In the genomic region with DNA sequence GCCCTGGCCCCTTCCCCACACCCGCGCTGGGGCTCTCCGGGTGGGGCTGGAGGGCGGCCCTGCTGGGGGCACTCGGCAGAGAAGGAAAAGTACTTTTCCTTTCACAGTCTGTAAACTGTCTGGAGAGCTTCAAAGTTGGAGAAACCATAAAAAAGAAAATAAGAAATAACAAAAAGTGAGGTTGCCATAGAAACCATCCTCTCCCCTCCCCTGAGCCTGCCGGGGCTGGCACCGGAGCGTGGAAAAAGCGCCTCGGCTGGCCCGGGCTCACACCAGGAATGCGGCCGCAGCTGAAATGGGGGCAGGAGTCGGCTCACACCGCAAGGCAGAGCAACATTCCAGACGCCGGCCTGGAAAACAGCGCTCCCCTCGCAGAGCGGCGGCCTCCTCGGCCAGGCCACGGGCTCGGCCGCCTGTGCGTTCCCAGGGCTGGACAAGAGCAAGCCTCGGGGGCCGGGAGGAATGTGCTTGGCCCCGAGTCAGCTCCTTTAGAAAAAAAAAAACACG, we compare ENCODE assay signal across 2 cellular contexts.
TF ChIP-seq lines count a peak whose summit lies in the region.

No MANE protein-coding gene starts in this region.

TF ChIP-seq in SK-N-SH treated with all-trans-retinoic acid at 6 μM for 48 hours, 23 proteins besides CTCF, POLR2A, EP300 and RAD21 (continued from another document):
- TF ChIP-seq, protein P1, sequence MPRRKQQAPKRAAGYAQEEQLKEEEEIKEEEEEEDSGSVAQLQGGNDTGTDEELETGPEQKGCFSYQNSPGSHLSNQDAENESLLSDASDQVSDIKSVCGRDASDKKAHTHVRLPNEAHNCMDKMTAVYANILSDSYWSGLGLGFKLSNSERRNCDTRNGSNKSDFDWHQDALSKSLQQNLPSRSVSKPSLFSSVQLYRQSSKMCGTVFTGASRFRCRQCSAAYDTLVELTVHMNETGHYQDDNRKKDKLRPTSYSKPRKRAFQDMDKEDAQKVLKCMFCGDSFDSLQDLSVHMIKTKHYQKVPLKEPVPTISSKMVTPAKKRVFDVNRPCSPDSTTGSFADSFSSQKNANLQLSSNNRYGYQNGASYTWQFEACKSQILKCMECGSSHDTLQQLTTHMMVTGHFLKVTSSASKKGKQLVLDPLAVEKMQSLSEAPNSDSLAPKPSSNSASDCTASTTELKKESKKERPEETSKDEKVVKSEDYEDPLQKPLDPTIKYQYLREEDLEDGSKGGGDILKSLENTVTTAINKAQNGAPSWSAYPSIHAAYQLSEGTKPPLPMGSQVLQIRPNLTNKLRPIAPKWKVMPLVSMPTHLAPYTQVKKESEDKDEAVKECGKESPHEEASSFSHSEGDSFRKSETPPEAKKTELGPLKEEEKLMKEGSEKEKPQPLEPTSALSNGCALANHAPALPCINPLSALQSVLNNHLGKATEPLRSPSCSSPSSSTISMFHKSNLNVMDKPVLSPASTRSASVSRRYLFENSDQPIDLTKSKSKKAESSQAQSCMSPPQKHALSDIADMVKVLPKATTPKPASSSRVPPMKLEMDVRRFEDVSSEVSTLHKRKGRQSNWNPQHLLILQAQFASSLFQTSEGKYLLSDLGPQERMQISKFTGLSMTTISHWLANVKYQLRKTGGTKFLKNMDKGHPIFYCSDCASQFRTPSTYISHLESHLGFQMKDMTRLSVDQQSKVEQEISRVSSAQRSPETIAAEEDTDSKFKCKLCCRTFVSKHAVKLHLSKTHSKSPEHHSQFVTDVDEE (CRISPR knock-in tag; IDR thresholded peaks at IDR 0.05) = no peak
- TF ChIP-seq ZNF8 (CRISPR knock-in tag; IDR thresholded peaks at IDR 0.05) = no peak
- no peak for TF ChIP-seq TOX (CRISPR knock-in tag; IDR thresholded peaks at IDR 0.05; ENCODE audit: borderline replicate concordance)
- TF ChIP-seq, protein P2, sequence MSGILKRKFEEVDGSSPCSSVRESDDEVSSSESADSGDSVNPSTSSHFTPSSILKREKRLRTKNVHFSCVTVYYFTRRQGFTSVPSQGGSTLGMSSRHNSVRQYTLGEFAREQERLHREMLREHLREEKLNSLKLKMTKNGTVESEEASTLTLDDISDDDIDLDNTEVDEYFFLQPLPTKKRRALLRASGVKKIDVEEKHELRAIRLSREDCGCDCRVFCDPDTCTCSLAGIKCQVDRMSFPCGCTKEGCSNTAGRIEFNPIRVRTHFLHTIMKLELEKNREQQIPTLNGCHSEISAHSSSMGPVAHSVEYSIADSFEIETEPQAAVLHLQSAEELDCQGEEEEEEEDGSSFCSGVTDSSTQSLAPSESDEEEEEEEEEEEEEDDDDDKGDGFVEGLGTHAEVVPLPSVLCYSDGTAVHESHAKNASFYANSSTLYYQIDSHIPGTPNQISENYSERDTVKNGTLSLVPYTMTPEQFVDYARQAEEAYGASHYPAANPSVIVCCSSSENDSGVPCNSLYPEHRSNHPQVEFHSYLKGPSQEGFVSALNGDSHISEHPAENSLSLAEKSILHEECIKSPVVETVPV (CRISPR knock-in tag; IDR thresholded peaks at IDR 0.05) = no peak
- no peak for TF ChIP-seq GLIS3 (CRISPR knock-in tag; IDR thresholded peaks at IDR 0.05)
- TF ChIP-seq ZFP30 (CRISPR knock-in tag; IDR thresholded peaks at IDR 0.05) = no peak

TF ChIP-seq in SK-N-SH, 30 proteins besides CTCF, POLR2A, EP300 and RAD21 (continued from another document):
- TF ChIP-seq, protein P3, sequence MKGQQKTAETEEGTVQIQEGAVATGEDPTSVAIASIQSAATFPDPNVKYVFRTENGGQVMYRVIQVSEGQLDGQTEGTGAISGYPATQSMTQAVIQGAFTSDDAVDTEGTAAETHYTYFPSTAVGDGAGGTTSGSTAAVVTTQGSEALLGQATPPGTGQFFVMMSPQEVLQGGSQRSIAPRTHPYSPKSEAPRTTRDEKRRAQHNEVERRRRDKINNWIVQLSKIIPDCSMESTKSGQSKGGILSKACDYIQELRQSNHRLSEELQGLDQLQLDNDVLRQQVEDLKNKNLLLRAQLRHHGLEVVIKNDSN (IDR thresholded peaks at IDR 0.05; ENCODE audit: borderline replicate concordance, low read depth) = no peak
- no peak for TF ChIP-seq NFIC (IDR thresholded peaks at IDR 0.05; ENCODE audit: borderline replicate concordance)
- no peak for TF ChIP-seq TCF12 (IDR thresholded peaks at IDR 0.05)
- no peak for TF ChIP-seq NRF1 (IDR thresholded peaks at IDR 0.05; ENCODE audit: low read depth, low read length)
- TF ChIP-seq TAF1 (IDR thresholded peaks at IDR 0.05; ENCODE audit: borderline replicate concordance, low read depth, low read length) = no peak
- TF ChIP-seq, protein P4, sequence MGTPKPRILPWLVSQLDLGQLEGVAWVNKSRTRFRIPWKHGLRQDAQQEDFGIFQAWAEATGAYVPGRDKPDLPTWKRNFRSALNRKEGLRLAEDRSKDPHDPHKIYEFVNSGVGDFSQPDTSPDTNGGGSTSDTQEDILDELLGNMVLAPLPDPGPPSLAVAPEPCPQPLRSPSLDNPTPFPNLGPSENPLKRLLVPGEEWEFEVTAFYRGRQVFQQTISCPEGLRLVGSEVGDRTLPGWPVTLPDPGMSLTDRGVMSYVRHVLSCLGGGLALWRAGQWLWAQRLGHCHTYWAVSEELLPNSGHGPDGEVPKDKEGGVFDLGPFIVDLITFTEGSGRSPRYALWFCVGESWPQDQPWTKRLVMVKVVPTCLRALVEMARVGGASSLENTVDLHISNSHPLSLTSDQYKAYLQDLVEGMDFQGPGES (IDR thresholded peaks at IDR 0.05; ENCODE audit: low read depth, low read length) = no peak
- no peak for TF ChIP-seq SIN3A (IDR thresholded peaks at IDR 0.05; ENCODE audit: borderline replicate concordance, low read depth, low read length)
- TF ChIP-seq CHD2 (IDR thresholded peaks at IDR 0.05; ENCODE audit: low read length, partially characterized antibody) = no peak
- TF ChIP-seq FOXJ3 (CRISPR knock-in tag; IDR thresholded peaks at IDR 0.05) = no peak
- TF ChIP-seq GATA2 (CRISPR knock-in tag; IDR thresholded peaks at IDR 0.05) = no peak
- no peak for TF ChIP-seq MEF2A (IDR thresholded peaks at IDR 0.05; ENCODE audit: borderline replicate concordance, low read depth)
- no peak for TF ChIP-seq SMC3 (IDR thresholded peaks at IDR 0.05; ENCODE audit: low read depth, low read length)
- TF ChIP-seq, protein P5, sequence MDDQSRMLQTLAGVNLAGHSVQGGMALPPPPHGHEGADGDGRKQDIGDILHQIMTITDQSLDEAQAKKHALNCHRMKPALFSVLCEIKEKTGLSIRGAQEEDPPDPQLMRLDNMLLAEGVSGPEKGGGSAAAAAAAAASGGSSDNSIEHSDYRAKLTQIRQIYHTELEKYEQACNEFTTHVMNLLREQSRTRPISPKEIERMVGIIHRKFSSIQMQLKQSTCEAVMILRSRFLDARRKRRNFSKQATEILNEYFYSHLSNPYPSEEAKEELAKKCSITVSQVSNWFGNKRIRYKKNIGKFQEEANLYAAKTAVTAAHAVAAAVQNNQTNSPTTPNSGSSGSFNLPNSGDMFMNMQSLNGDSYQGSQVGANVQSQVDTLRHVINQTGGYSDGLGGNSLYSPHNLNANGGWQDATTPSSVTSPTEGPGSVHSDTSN (IDR thresholded peaks at IDR 0.05) = no peak
- TF ChIP-seq, protein P6, sequence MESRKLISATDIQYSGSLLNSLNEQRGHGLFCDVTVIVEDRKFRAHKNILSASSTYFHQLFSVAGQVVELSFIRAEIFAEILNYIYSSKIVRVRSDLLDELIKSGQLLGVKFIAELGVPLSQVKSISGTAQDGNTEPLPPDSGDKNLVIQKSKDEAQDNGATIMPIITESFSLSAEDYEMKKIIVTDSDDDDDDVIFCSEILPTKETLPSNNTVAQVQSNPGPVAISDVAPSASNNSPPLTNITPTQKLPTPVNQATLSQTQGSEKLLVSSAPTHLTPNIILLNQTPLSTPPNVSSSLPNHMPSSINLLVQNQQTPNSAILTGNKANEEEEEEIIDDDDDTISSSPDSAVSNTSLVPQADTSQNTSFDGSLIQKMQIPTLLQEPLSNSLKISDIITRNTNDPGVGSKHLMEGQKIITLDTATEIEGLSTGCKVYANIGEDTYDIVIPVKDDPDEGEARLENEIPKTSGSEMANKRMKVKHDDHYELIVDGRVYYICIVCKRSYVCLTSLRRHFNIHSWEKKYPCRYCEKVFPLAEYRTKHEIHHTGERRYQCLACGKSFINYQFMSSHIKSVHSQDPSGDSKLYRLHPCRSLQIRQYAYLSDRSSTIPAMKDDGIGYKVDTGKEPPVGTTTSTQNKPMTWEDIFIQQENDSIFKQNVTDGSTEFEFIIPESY (IDR thresholded peaks at IDR 0.05; ENCODE audit: borderline replicate concordance, low read depth) = no peak
- TF ChIP-seq RCOR1 (IDR thresholded peaks at IDR 0.05; ENCODE audit: low read length) = no peak
